ENCODE assay signal across 19 cellular contexts in genomic region chr12:49874142-49874897, GRCh38. TPM values are rescaled to one million over a fixed set of nuclear protein-coding genes. Genes with fewer than 3 reads are reported as not detected.
DNase-seq lines count a peak whose midpoint lies in the region; ATAC-seq, FAIRE-seq and TF ChIP-seq lines count a peak whose summit lies in the region.
"Had no signal": no experiment of that assay in that cellular context is flagged by ENCODE, and none has a peak within 500 bp of the region (broad histone marks: within the 10 kb centered on the region; RNA-seq: fewer than 3 reads in every experiment).

No MANE protein-coding gene starts in this region.

- H3K36me3 ChIP-seq in HepG2 (replicated peaks in 1 of 2; ENCODE audit: control insufficient read depth in 1 of 2, insufficient read depth in 2 of 2, low read length in 2 of 2): no peaks in the 10 kb centered on the region
- H3K36me3 ChIP-seq in tibial nerve: no peaks in the 10 kb centered on the region
- H3K36me3 ChIP-seq: left lung, vagina had no signal

- peak overlapping the region; percentile 92 for H3K27ac ChIP-seq in cingulate gyrus (ENCODE audit: low read depth, low read length)
- H3K27ac ChIP-seq in HepG2 (ENCODE audit: extremely low read length, insufficient read depth, low read length): no peak overlapping the region
- peak overlapping the region in 3 of 4 donors; percentile 13 to 78 (median 52) for H3K27ac ChIP-seq in tibial nerve
- H3K27ac ChIP-seq: left lung, vagina had no signal

- H3K4me2 ChIP-seq in HepG2 (ENCODE audit: low read depth, low read length): no peak overlapping the region
- H3K4me2 ChIP-seq: GM23338 had no signal

- H3K79me2 ChIP-seq in HepG2 (ENCODE audit: insufficient read depth, low read length): no peaks in the 10 kb centered on the region

- H4K20me1 ChIP-seq in HepG2 (ENCODE audit: insufficient read depth, low read length): no peaks in the 10 kb centered on the region

- FAIRE-seq in HepG2 (lab: Jason Lieb, UNC): no peak
- FAIRE-seq: endothelial cell of umbilical vein had no signal

- H3K9me3 ChIP-seq in HepG2 (ENCODE audit: low read length) (peaks cover 15% of the 10 kb centered on the region), tibial nerve (no peaks in the 10 kb centered on the region)
- H3K9me3 ChIP-seq: left lung, vagina had no signal

- H3K27me3 ChIP-seq in HepG2 (ENCODE audit: control insufficient read depth in 1 of 2, insufficient read depth in 2 of 2, low read length in 2 of 2): peaks cover 0 to 25% of the 10 kb centered on the region in 2 experiments; a peak in 2 of 5 replicates
- no peaks in the 10 kb centered on the region for H3K27me3 ChIP-seq in tibial nerve
- H3K27me3 ChIP-seq: left lung, vagina had no signal

- in situ Hi-C loops in HepG2 (cut with HindIII; ENCODE audit: extremely low pct_ligation_motif_present, low pct_unique_long_range_greater_than_20kb): no loop called here

- intact Hi-C loops in HepG2 (cut with micrococcal nuclease; ENCODE audit: unreplicated experiment): no loop called here

- ATAC-seq in HepG2: no peak
- no peak for ATAC-seq in HG03457 (IDR thresholded peaks at IDR 0.05; ENCODE audit: unreplicated experiment)
- ATAC-seq: activated naive CD4-positive, alpha-beta T cell treated with anti-CD3 and anti-CD28 coated beads, Interleukin-2, amount 50 U/mL, for 72 hours; GM23338; left lung; stimulated activated effector memory CD8-positive, alpha-beta T cell treated with anti-CD3 and anti-CD28 coated beads, Interleukin-12 subunit alpha, Interleukin-12 subunit beta, amount 100 ng/mL, for 72 hours had no signal

- CTCF ChIA-PET in HepG2 (lab: Yijun Ruan, JAX; ENCODE audit: low intra/inter-chr PET ratio, low total read pairs): no interaction called here

- no peak for TF ChIP-seq RAD21 in HepG2 (CRISPR knock-in tag; IDR thresholded peaks at IDR 0.05)

- TF ChIP-seq POLR2A in HepG2 (IDR thresholded peaks at IDR 0.05; ENCODE audit: insufficient read depth in 1 of 2, low read depth in 2 of 2, low read length in 2 of 2): no peak
- peak in 1 of 2 donors; percentile 8 for TF ChIP-seq POLR2A in tibial nerve (IDR thresholded peaks at IDR 0.05)

- H3K4me3 ChIP-seq in HepG2 (replicated peaks in 1 of 3; ENCODE audit: insufficient read depth in 1 of 3, low read depth in 2 of 3, low read length in 3 of 3) (no peak overlapping the region), tibial nerve (no peak overlapping the region)
- H3K4me3 ChIP-seq: GM23338, left lung, vagina had no signal

- no peak overlapping the region for H3K9ac ChIP-seq in HepG2 (ENCODE audit: insufficient read depth, low read depth, low read length)

- H2AFZ ChIP-seq in HepG2 (ENCODE audit: low read length): no peak overlapping the region
- H2AFZ ChIP-seq: GM23338 had no signal

- no TSS peak for BruUV-seq in HepG2 (replicated peaks; lab: Mats Ljungman, UMichigan)

- 0% methylated on average over 5 of the region's 12 CpGs for WGBS in HepG2 (ENCODE audit: low lambda C conversion rate)
- WGBS in tibial nerve, 2 donors: 46 to 60% methylated on average over 7 to 8 of the region's 12 CpGs

- TF ChIP-seq CTCF in HepG2 (CRISPR knock-in tag; IDR thresholded peaks at IDR 0.05): no peak
- peak in 1 of 5 experiments; percentile 8 for TF ChIP-seq CTCF in tibial nerve (IDR thresholded peaks at IDR 0.05)

- DNase-seq in activated effector memory CD4-positive, alpha-beta T cell treated with anti-CD3 and anti-CD28 coated beads, Interleukin-2, amount 50 U/mL, for 16 hours: peak; percentile 46
- no peak for DNase-seq in activated effector memory CD4-positive, alpha-beta T cell treated with Interleukin-2 at 50 U/mL for 16 hours
- DNase-seq in HepG2 (ENCODE audit: low spot score) (no peak), tibial nerve (ENCODE audit: low spot score in 2 of 2) (no peak), GF-D8 (lab: John Stamatoyannopoulos, UW) (no peak)
- DNase-seq in activated CD4-positive, CD25-positive, alpha-beta regulatory T cell (lab: John Stamatoyannopoulos, UW): no peak
- DNase-seq: central memory CD4-positive, alpha-beta T cell; KBM-7; naive B cell; NCI-H1417; NCI-H226 had no signal

- no peak for TF ChIP-seq EP300 in HepG2 (IDR thresholded peaks at IDR 0.05; ENCODE audit: low read depth in 2 of 2, low read length in 2 of 2)
- TF ChIP-seq EP300 in HepG2 (CRISPR knock-in tag; IDR thresholded peaks at IDR 0.05; ENCODE audit: borderline replicate concordance): no peak
- peak in 1 of 2 donors; percentile 81 for TF ChIP-seq EP300 in tibial nerve (IDR thresholded peaks at IDR 0.05)

- POLR2A ChIA-PET in HepG2 (lab: Yijun Ruan, JAX): no interaction called here

- H3K4me1 ChIP-seq in HepG2 (ENCODE audit: insufficient read depth, low read length) (0 out of 2 replicates have a peak, but pooled peaks cover under 1% of the 10 kb centered on the region), tibial nerve (peaks cover 0 to 29% (median under 1%) of the 10 kb centered on the region in 4 donors)

RNA-seq across cellular contexts. Expression of gene FAIM2, which starts 29.4 kb away (rescaled TPM):
- total RNA-seq in HepG2 (2016; rRNA removed; fragmentation: Illumina TruSeq; extraction: Trizol) (not detected in 2 replicates), tibial nerve (10 to 100 TPM in 3 of 4 donors, 1 to 10 TPM in 1; 6.9 to 68.6 (median 36.9) TPM)
- not detected in 2 replicates for total RNA-seq in HepG2 (2016; cell fraction: cytosol; rRNA removed; fragmentation: Illumina TruSeq; extraction: Trizol; ENCODE audit: low read depth)
- not detected in 2 replicates for total RNA-seq in HepG2 (2016; cell fraction: insoluble cytoplasmic fraction; rRNA removed; fragmentation: Illumina TruSeq; extraction: Trizol)
- total RNA-seq in HepG2 (2016; cell fraction: membrane; rRNA removed; fragmentation: Illumina TruSeq; extraction: Trizol): not detected in 2 replicates
- total RNA-seq in HepG2 (2016; cell fraction: nucleus; rRNA removed; fragmentation: Illumina TruSeq; extraction: Trizol): not detected in 2 replicates
- not detected in 2 replicates for polyA plus RNA-seq in HepG2 (2011; rRNA removed)
- 0.01 and 0.03 TPM in 2 replicates for polyA plus RNA-seq in HepG2 (2011; cell fraction: cytosol; rRNA removed)
- polyA plus RNA-seq in HepG2 (2011; cell fraction: nucleus; rRNA removed): 0.21 TPM in 1 of 2 replicates, not detected in the other
- not detected in 2 replicates for polyA plus RNA-seq in HepG2 (2012)
- not detected in 2 replicates for polyA plus RNA-seq in HepG2 (2016; cell fraction: cytosol; fragmentation: Illumina TruSeq; extraction: Trizol; ENCODE audit: low read depth)
- not detected in 2 replicates for polyA plus RNA-seq in HepG2 (2016; cell fraction: insoluble cytoplasmic fraction; fragmentation: Illumina TruSeq; extraction: Trizol; ENCODE audit: low read depth)
- not detected in 2 replicates for polyA plus RNA-seq in HepG2 (2016; cell fraction: membrane; fragmentation: Illumina TruSeq; extraction: Trizol; ENCODE audit: low read depth)
- polyA plus RNA-seq in HepG2 (2016; cell fraction: nucleus; fragmentation: Illumina TruSeq; extraction: Trizol; ENCODE audit: insufficient read depth, low read depth): not detected in 2 replicates
- 0.65 TPM in 1 of 2 replicates, not detected in the other for polyA minus RNA-seq in HepG2 (2011; rRNA and poly(A)+ RNA removed; ENCODE audit: low replicate concordance)
- not detected in 2 replicates for polyA minus RNA-seq in HepG2 (2011; cell fraction: cytosol; rRNA and poly(A)+ RNA removed)
- not detected in 2 replicates for polyA minus RNA-seq in HepG2 (2011; cell fraction: nucleus; rRNA and poly(A)+ RNA removed)
- total RNA-seq: endothelial cell of umbilical vein had no signal

RNA-seq across cellular contexts. Expression of gene BCDIN3D, which starts 31.4 kb away (rescaled TPM):
- total RNA-seq in HepG2 (2016; rRNA removed; fragmentation: Illumina TruSeq; extraction: Trizol) (1.8 and 2.5 TPM in 2 replicates), tibial nerve (1 to 10 TPM; 1.2 to 4.2 (median 2.5) TPM)
- 1.6 and 1.7 TPM in 2 replicates for total RNA-seq in HepG2 (2016; cell fraction: cytosol; rRNA removed; fragmentation: Illumina TruSeq; extraction: Trizol; ENCODE audit: low read depth)
- 2.2 and 3.0 TPM in 2 replicates for total RNA-seq in HepG2 (2016; cell fraction: insoluble cytoplasmic fraction; rRNA removed; fragmentation: Illumina TruSeq; extraction: Trizol)
- 2.1 and 3.4 TPM in 2 replicates for total RNA-seq in HepG2 (2016; cell fraction: membrane; rRNA removed; fragmentation: Illumina TruSeq; extraction: Trizol)
- 2.6 and 3.0 TPM in 2 replicates for total RNA-seq in HepG2 (2016; cell fraction: nucleus; rRNA removed; fragmentation: Illumina TruSeq; extraction: Trizol)
- 2.0 and 2.2 TPM in 2 replicates for polyA plus RNA-seq in HepG2 (2011; rRNA removed)
- 1.4 and 1.7 TPM in 2 replicates for polyA plus RNA-seq in HepG2 (2011; cell fraction: cytosol; rRNA removed)
- 1.3 and 2.3 TPM in 2 replicates for polyA plus RNA-seq in HepG2 (2011; cell fraction: nucleus; rRNA removed)
- polyA plus RNA-seq in HepG2 (2012): 1.7 and 2.6 TPM in 2 replicates
- polyA plus RNA-seq in HepG2 (2016; cell fraction: cytosol; fragmentation: Illumina TruSeq; extraction: Trizol; ENCODE audit: low read depth): 0.54 and 0.63 TPM in 2 replicates
- polyA plus RNA-seq in HepG2 (2016; cell fraction: insoluble cytoplasmic fraction; fragmentation: Illumina TruSeq; extraction: Trizol; ENCODE audit: low read depth): 1.6 and 1.7 TPM in 2 replicates
- 0.76 and 1.1 TPM in 2 replicates for polyA plus RNA-seq in HepG2 (2016; cell fraction: membrane; fragmentation: Illumina TruSeq; extraction: Trizol; ENCODE audit: low read depth)
- 2.7 and 2.8 TPM in 2 replicates for polyA plus RNA-seq in HepG2 (2016; cell fraction: nucleus; fragmentation: Illumina TruSeq; extraction: Trizol; ENCODE audit: insufficient read depth, low read depth)
- polyA minus RNA-seq in HepG2 (2011; rRNA and poly(A)+ RNA removed; ENCODE audit: low replicate concordance): 2.9 and 10.2 TPM in 2 replicates
- 0.97 and 2.2 TPM in 2 replicates for polyA minus RNA-seq in HepG2 (2011; cell fraction: cytosol; rRNA and poly(A)+ RNA removed)
- 2.8 and 3.5 TPM in 2 replicates for polyA minus RNA-seq in HepG2 (2011; cell fraction: nucleus; rRNA and poly(A)+ RNA removed)

RNA-seq across cellular contexts. Expression of gene NCKAP5L, which starts 46.1 kb away (rescaled TPM):
- total RNA-seq in HepG2 (2016; rRNA removed; fragmentation: Illumina TruSeq; extraction: Trizol) (5.9 and 9.0 TPM in 2 replicates), tibial nerve (10 to 100 TPM; 36.1 to 70.2 (median 44.7) TPM)
- 3.1 and 3.3 TPM in 2 replicates for total RNA-seq in HepG2 (2016; cell fraction: cytosol; rRNA removed; fragmentation: Illumina TruSeq; extraction: Trizol; ENCODE audit: low read depth)
- total RNA-seq in HepG2 (2016; cell fraction: insoluble cytoplasmic fraction; rRNA removed; fragmentation: Illumina TruSeq; extraction: Trizol): 5.1 and 8.3 TPM in 2 replicates
- 5.3 and 5.9 TPM in 2 replicates for total RNA-seq in HepG2 (2016; cell fraction: membrane; rRNA removed; fragmentation: Illumina TruSeq; extraction: Trizol)
- 10.1 and 11.1 TPM in 2 replicates for total RNA-seq in HepG2 (2016; cell fraction: nucleus; rRNA removed; fragmentation: Illumina TruSeq; extraction: Trizol)
- 4.1 and 5.5 TPM in 2 replicates for polyA plus RNA-seq in HepG2 (2011; rRNA removed)
- 1.7 and 3.1 TPM in 2 replicates for polyA plus RNA-seq in HepG2 (2011; cell fraction: cytosol; rRNA removed)
- 15.9 and 16.8 TPM in 2 replicates for polyA plus RNA-seq in HepG2 (2011; cell fraction: nucleus; rRNA removed)
- 4.7 and 6.8 TPM in 2 replicates for polyA plus RNA-seq in HepG2 (2012)
- 0.32 and 0.37 TPM in 2 replicates for polyA plus RNA-seq in HepG2 (2016; cell fraction: cytosol; fragmentation: Illumina TruSeq; extraction: Trizol; ENCODE audit: low read depth)
- polyA plus RNA-seq in HepG2 (2016; cell fraction: insoluble cytoplasmic fraction; fragmentation: Illumina TruSeq; extraction: Trizol; ENCODE audit: low read depth): 5.7 and 8.4 TPM in 2 replicates
- 1.3 and 1.7 TPM in 2 replicates for polyA plus RNA-seq in HepG2 (2016; cell fraction: membrane; fragmentation: Illumina TruSeq; extraction: Trizol; ENCODE audit: low read depth)
- polyA plus RNA-seq in HepG2 (2016; cell fraction: nucleus; fragmentation: Illumina TruSeq; extraction: Trizol; ENCODE audit: insufficient read depth, low read depth): 20.5 and 22.7 TPM in 2 replicates
- polyA minus RNA-seq in HepG2 (2011; rRNA and poly(A)+ RNA removed; ENCODE audit: low replicate concordance): 10.1 and 13.6 TPM in 2 replicates
- polyA minus RNA-seq in HepG2 (2011; cell fraction: cytosol; rRNA and poly(A)+ RNA removed): 5.5 and 6.3 TPM in 2 replicates
- polyA minus RNA-seq in HepG2 (2011; cell fraction: nucleus; rRNA and poly(A)+ RNA removed): 13.2 and 14.7 TPM in 2 replicates

Comparison
In these comparisons a context has a peak if more than half of its experiments do, and no peak if none do; other contexts are left out.
1. RNA of gene FAIM2, which starts 29.4 kb away (total RNA-seq): 6.9 to 68.6 TPM in tibial nerve; not detected in HepG2; every median in the first group is over 4 times any median in the second.